ENCODE assay signal across 1 cellular context in genomic region chr3:197736491-197737318, GRCh38.
TF ChIP-seq lines count a peak whose summit lies in the region.

Gene RUBCN (minus strand): TSS chr3:197736904. CDS start chr3:197736719, 185 bp downstream.

TF ChIP-seq in WTC11, 78 proteins besides CTCF, POLR2A, EP300 and RAD21 (continued from another document and continues in another):
- TF ChIP-seq, protein P1, sequence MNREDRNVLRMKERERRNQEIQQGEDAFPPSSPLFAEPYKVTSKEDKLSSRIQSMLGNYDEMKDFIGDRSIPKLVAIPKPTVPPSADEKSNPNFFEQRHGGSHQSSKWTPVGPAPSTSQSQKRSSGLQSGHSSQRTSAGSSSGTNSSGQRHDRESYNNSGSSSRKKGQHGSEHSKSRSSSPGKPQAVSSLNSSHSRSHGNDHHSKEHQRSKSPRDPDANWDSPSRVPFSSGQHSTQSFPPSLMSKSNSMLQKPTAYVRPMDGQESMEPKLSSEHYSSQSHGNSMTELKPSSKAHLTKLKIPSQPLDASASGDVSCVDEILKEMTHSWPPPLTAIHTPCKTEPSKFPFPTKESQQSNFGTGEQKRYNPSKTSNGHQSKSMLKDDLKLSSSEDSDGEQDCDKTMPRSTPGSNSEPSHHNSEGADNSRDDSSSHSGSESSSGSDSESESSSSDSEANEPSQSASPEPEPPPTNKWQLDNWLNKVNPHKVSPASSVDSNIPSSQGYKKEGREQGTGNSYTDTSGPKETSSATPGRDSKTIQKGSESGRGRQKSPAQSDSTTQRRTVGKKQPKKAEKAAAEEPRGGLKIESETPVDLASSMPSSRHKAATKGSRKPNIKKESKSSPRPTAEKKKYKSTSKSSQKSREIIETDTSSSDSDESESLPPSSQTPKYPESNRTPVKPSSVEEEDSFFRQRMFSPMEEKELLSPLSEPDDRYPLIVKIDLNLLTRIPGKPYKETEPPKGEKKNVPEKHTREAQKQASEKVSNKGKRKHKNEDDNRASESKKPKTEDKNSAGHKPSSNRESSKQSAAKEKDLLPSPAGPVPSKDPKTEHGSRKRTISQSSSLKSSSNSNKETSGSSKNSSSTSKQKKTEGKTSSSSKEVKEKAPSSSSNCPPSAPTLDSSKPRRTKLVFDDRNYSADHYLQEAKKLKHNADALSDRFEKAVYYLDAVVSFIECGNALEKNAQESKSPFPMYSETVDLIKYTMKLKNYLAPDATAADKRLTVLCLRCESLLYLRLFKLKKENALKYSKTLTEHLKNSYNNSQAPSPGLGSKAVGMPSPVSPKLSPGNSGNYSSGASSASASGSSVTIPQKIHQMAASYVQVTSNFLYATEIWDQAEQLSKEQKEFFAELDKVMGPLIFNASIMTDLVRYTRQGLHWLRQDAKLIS (CRISPR knock-in tag; IDR thresholded peaks at IDR 0.05; ENCODE audit: borderline replicate concordance) = 0 out of 2 replicates have a peak, but pooled peaks have one; percentile 22
- TF ChIP-seq, protein P2, sequence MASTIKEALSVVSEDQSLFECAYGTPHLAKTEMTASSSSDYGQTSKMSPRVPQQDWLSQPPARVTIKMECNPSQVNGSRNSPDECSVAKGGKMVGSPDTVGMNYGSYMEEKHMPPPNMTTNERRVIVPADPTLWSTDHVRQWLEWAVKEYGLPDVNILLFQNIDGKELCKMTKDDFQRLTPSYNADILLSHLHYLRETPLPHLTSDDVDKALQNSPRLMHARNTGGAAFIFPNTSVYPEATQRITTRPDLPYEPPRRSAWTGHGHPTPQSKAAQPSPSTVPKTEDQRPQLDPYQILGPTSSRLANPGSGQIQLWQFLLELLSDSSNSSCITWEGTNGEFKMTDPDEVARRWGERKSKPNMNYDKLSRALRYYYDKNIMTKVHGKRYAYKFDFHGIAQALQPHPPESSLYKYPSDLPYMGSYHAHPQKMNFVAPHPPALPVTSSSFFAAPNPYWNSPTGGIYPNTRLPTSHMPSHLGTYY (CRISPR knock-in tag; IDR thresholded peaks at IDR 0.05) = no peak
- TF ChIP-seq SMAD3 (CRISPR knock-in tag; IDR thresholded peaks at IDR 0.05; ENCODE audit: borderline replicate concordance) (no peak), ZNF232 (CRISPR knock-in tag; IDR thresholded peaks at IDR 0.05) (no peak), E2F1 (CRISPR knock-in tag; IDR thresholded peaks at IDR 0.05) (no peak), NR1H2 (CRISPR knock-in tag; IDR thresholded peaks at IDR 0.05) (no peak), CREB1 (CRISPR knock-in tag; IDR thresholded peaks at IDR 0.05) (0 out of 2 replicates have a peak, but pooled peaks have one; percentile 58), RORB (CRISPR knock-in tag; IDR thresholded peaks at IDR 0.05) (no peak), ZBTB21 (CRISPR knock-in tag; IDR thresholded peaks at IDR 0.05; ENCODE audit: borderline replicate concordance) (no peak), ZNF219 (CRISPR knock-in tag; IDR thresholded peaks at IDR 0.05; ENCODE audit: borderline replicate concordance) (no peak), CDX4 (CRISPR knock-in tag; IDR thresholded peaks at IDR 0.05; ENCODE audit: borderline replicate concordance) (no peak), GABPB1 (CRISPR knock-in tag; IDR thresholded peaks at IDR 0.05) (peak; percentile 43; the same call in 1 of the 2 replicates), E2F5 (CRISPR knock-in tag; IDR thresholded peaks at IDR 0.05) (no peak), FOXJ3 (CRISPR knock-in tag; IDR thresholded peaks at IDR 0.05; ENCODE audit: borderline replicate concordance) (no peak), EMX1 (CRISPR knock-in tag; IDR thresholded peaks at IDR 0.05) (no peak), NFYB (CRISPR knock-in tag; conservative IDR thresholded peaks at IDR 0.05; ENCODE audit: low read depth) (peak; percentile 69), ZNF423 (CRISPR knock-in tag; IDR thresholded peaks at IDR 0.05) (no peak), PRRX2 (CRISPR knock-in tag; IDR thresholded peaks at IDR 0.05) (no peak), GTF2I (CRISPR knock-in tag; conservative IDR thresholded peaks at IDR 0.05) (no peak), ETV6 (CRISPR knock-in tag; IDR thresholded peaks at IDR 0.05) (peak; percentile 52; the same call in 1 of the 2 replicates), ZNF281 (CRISPR knock-in tag; IDR thresholded peaks at IDR 0.05) (no peak), ZNF121 (CRISPR knock-in tag; IDR thresholded peaks at IDR 0.05) (no peak), ZMAT4 (CRISPR knock-in tag; IDR thresholded peaks at IDR 0.05) (no peak), CBFB (CRISPR knock-in tag; IDR thresholded peaks at IDR 0.05; ENCODE audit: low read depth) (no peak), MLX (CRISPR knock-in tag; IDR thresholded peaks at IDR 0.05) (no peak), NFE2L1 (CRISPR knock-in tag; IDR thresholded peaks at IDR 0.05) (0 out of 2 replicates have a peak, but pooled peaks have one; percentile 46), JUN (CRISPR knock-in tag; IDR thresholded peaks at IDR 0.05) (no peak), ZNF138 (CRISPR knock-in tag; conservative IDR thresholded peaks at IDR 0.05) (no peak), SP1 (CRISPR knock-in tag; conservative IDR thresholded peaks at IDR 0.05) (0 out of 2 replicates have a peak, but pooled peaks have one; percentile 18), NR3C1 (CRISPR knock-in tag; conservative IDR thresholded peaks at IDR 0.05; ENCODE audit: low read depth) (no peak)
- TF ChIP-seq, protein P3, sequence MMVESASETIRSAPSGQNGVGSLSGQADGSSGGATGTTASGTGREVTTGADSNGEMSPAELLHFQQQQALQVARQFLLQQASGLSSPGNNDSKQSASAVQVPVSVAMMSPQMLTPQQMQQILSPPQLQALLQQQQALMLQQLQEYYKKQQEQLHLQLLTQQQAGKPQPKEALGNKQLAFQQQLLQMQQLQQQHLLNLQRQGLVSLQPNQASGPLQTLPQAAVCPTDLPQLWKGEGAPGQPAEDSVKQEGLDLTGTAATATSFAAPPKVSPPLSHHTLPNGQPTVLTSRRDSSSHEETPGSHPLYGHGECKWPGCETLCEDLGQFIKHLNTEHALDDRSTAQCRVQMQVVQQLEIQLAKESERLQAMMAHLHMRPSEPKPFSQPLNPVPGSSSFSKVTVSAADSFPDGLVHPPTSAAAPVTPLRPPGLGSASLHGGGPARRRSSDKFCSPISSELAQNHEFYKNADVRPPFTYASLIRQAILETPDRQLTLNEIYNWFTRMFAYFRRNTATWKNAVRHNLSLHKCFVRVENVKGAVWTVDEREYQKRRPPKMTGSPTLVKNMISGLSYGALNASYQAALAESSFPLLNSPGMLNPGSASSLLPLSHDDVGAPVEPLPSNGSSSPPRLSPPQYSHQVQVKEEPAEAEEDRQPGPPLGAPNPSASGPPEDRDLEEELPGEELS (CRISPR knock-in tag; IDR thresholded peaks at IDR 0.05) = 0 out of 2 replicates have a peak, but pooled peaks have one; percentile 19
- TF ChIP-seq, protein P4, sequence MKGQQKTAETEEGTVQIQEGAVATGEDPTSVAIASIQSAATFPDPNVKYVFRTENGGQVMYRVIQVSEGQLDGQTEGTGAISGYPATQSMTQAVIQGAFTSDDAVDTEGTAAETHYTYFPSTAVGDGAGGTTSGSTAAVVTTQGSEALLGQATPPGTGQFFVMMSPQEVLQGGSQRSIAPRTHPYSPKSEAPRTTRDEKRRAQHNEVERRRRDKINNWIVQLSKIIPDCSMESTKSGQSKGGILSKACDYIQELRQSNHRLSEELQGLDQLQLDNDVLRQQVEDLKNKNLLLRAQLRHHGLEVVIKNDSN (CRISPR knock-in tag; IDR thresholded peaks at IDR 0.05) = no peak
- TF ChIP-seq, protein P5, sequence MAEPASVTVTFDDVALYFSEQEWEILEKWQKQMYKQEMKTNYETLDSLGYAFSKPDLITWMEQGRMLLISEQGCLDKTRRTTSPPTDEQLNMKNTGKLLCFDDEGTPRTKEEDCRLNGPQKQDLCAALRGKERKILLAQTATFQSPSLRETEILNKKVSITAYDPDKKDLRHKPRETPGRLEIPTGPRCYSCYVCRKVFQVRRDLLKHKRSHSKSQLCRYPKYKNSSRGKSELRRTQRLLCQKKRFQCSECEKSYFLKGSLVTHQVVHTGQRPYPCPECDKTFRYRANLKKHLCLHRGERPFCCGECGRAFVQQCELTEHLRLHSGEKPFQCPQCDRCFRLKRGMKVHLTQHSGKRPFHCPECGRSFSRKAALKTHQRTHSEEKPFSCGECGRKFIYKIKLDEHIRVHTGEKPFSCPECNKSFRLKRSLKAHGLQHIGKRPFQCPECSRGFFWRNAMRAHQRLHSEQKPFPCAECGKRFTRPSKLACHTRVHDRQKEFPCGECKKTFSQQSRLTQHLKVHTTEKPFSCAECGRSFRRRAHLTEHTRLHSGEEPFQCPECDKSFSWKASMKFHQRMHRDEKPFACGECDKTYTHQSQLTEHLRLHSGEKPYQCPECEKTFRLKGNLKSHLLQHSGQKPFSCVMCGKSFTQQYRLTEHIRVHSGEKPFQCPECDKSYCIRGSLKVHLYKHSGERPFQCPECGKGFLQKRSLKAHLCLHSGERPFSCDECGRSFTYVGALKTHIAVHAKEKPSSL (CRISPR knock-in tag; conservative IDR thresholded peaks at IDR 0.05) = no peak
- TF ChIP-seq, protein P6, sequence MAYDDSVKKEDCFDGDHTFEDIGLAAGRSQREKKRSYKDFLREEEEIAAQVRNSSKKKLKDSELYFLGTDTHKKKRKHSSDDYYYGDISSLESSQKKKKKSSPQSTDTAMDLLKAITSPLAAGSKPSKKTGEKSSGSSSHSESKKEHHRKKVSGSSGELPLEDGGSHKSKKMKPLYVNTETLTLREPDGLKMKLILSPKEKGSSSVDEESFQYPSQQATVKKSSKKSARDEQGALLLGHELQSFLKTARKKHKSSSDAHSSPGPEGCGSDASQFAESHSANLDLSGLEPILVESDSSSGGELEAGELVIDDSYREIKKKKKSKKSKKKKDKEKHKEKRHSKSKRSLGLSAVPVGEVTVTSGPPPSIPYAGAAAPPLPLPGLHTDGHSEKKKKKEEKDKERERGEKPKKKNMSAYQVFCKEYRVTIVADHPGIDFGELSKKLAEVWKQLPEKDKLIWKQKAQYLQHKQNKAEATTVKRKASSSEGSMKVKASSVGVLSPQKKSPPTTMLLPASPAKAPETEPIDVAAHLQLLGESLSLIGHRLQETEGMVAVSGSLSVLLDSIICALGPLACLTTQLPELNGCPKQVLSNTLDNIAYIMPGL (CRISPR knock-in tag; IDR thresholded peaks at IDR 0.05) = no peak; the same call in none of the 2 replicates
- TF ChIP-seq, protein P7, sequence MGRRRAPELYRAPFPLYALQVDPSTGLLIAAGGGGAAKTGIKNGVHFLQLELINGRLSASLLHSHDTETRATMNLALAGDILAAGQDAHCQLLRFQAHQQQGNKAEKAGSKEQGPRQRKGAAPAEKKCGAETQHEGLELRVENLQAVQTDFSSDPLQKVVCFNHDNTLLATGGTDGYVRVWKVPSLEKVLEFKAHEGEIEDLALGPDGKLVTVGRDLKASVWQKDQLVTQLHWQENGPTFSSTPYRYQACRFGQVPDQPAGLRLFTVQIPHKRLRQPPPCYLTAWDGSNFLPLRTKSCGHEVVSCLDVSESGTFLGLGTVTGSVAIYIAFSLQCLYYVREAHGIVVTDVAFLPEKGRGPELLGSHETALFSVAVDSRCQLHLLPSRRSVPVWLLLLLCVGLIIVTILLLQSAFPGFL (CRISPR knock-in tag; IDR thresholded peaks at IDR 0.05; ENCODE audit: borderline replicate concordance) = no peak
